16 cellular contexts compared by ENCODE assay signal in the genomic region with DNA sequence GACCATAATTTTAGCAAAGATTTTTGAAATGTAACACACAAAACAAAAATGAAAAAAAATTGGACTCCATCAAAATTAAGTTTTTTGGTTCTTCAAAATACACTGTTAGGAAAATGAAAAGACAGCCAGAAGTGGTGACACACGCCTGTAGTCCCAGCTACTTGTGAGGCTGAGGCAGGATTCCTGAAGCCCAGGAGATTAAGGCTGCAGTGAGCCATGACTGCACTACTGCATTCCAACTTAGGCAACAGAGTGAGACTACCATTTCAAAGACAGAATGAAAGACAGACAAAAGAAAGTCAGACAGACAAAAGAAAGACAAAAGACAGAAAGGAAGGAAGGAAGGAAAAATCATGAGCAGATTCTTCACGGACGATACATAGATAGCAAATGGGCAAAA. TPM values are rescaled to one million over a fixed set of nuclear protein-coding genes. Genes with fewer than 3 reads are reported as not detected.
A peak's percentile ranks its signal among the peaks of the same experiment; 100 is the strongest.
DNase-seq lines count a peak whose midpoint lies in the region; ATAC-seq and TF ChIP-seq lines count a peak whose summit lies in the region.
"Had no signal": no experiment of that assay in that cellular context is flagged by ENCODE, and none has a peak within 500 bp of the region (broad histone marks: within the 10 kb centered on the region; RNA-seq: fewer than 3 reads in every experiment).

No MANE protein-coding gene starts in this region.

- H2AFZ ChIP-seq in osteoblast (ENCODE audit: low read length), result no peak overlapping the region

- POLR2A ChIA-PET in HEK293 (lab: Yijun Ruan, JAX), result no interaction called here
- POLR2A ChIA-PET in naive thymus-derived CD8-positive, alpha-beta T cell (lab: Charles Lee), result interaction anchor here (0.7 kb wide), 1 partner anchor 1234 kb away, joined by 3 read pairs; no protein-coding TSS in a partner anchor

- peak overlapping the region; percentile 54 for H3K4me3 Mint-ChIP-seq in T-helper 1 cell treated with Interleukin-12 subunit alpha and Interleukin-12 subunit beta and Interleukin-4 antibody, amounts not matched to agents 30 μg/mL and 1 μg/mL, for 36 hours
- H3K4me3 Mint-ChIP-seq in activated naive CD8-positive, alpha-beta T cell treated with anti-CD3 and anti-CD28 coated beads for 36 hours, result no peak overlapping the region
- H3K4me3 Mint-ChIP-seq in naive thymus-derived CD8-positive, alpha-beta T cell, result peak overlapping the region; percentile 12 to 80 (median 61)

- H3K4me1 ChIP-seq in HEK293 (ENCODE audit: control insufficient read depth, insufficient read depth, low read length), result peaks cover 20% of the 10 kb centered on the region
- peaks cover 4% of the 10 kb centered on the region for H3K4me1 ChIP-seq in osteoblast (ENCODE audit: insufficient read depth, low read length)

- peak overlapping the region; percentile 2 for H3K27ac Mint-ChIP-seq in T-helper 1 cell treated with Interleukin-12 subunit alpha and Interleukin-12 subunit beta and Interleukin-4 antibody, amounts not matched to agents 30 μg/mL and 1 μg/mL, for 36 hours
- H3K27ac Mint-ChIP-seq in activated naive CD8-positive, alpha-beta T cell treated with anti-CD3 and anti-CD28 coated beads for 36 hours, result peak overlapping the region; percentile 28
- H3K27ac Mint-ChIP-seq in naive thymus-derived CD8-positive, alpha-beta T cell, result peak overlapping the region; percentile 25 to 95 (median 89)

- H3K4me2 ChIP-seq in osteoblast (ENCODE audit: insufficient read depth, low read length), result no peak overlapping the region

- H3K4me1 Mint-ChIP-seq in T-helper 1 cell treated with Interleukin-12 subunit alpha and Interleukin-12 subunit beta and Interleukin-4 antibody, amounts not matched to agents 30 μg/mL and 1 μg/mL, for 36 hours (ENCODE audit: low read depth), result peaks cover 61% of the 10 kb centered on the region
- peaks cover 75% of the 10 kb centered on the region for H3K4me1 Mint-ChIP-seq in activated naive CD8-positive, alpha-beta T cell treated with anti-CD3 and anti-CD28 coated beads for 36 hours
- peaks cover 30 to 97% (median 85%) of the 10 kb centered on the region in 4 donors for H3K4me1 Mint-ChIP-seq in naive thymus-derived CD8-positive, alpha-beta T cell

- H3K36me3 ChIP-seq in HEK293 (ENCODE audit: control insufficient read depth in 2 of 2, insufficient read depth in 1 of 2, low read length in 2 of 2), result peaks cover 0 to 9% of the 10 kb centered on the region in 2 experiments; a peak in 1 of 3 replicates
- H3K36me3 ChIP-seq in osteoblast (ENCODE audit: insufficient read depth, low read length), result no peaks in the 10 kb centered on the region
- H3K36me3 ChIP-seq: esophagus muscularis mucosa had no signal

- no peaks in the 10 kb centered on the region for H3K27me3 ChIP-seq in osteoblast (ENCODE audit: insufficient read depth, low read length)
- H3K27me3 ChIP-seq: esophagus muscularis mucosa had no signal

- peaks cover 35% of the 10 kb centered on the region for H3K36me3 Mint-ChIP-seq in T-helper 1 cell treated with Interleukin-12 subunit alpha and Interleukin-12 subunit beta and Interleukin-4 antibody, amounts not matched to agents 30 μg/mL and 1 μg/mL, for 36 hours (ENCODE audit: low read depth)
- peaks cover 47% of the 10 kb centered on the region for H3K36me3 Mint-ChIP-seq in activated naive CD8-positive, alpha-beta T cell treated with anti-CD3 and anti-CD28 coated beads for 36 hours
- peaks cover 0 to 17% (median 2%) of the 10 kb centered on the region in 3 donors for H3K36me3 Mint-ChIP-seq in naive thymus-derived CD8-positive, alpha-beta T cell

- TF ChIP-seq CTCF in HEK293 (tag by site-specific recombination; IDR thresholded peaks at IDR 0.05) (no peak), osteoblast (IDR thresholded peaks at IDR 0.05; ENCODE audit: extremely low read depth, low read depth, low read length) (no peak)

- peaks cover 91% of the 10 kb centered on the region for H3K79me2 ChIP-seq in osteoblast (ENCODE audit: insufficient read depth, low read length)

- no peaks in the 10 kb centered on the region for H3K9me3 Mint-ChIP-seq in T-helper 1 cell treated with Interleukin-12 subunit alpha and Interleukin-12 subunit beta and Interleukin-4 antibody, amounts not matched to agents 30 μg/mL and 1 μg/mL, for 36 hours
- H3K9me3 Mint-ChIP-seq in activated naive CD8-positive, alpha-beta T cell treated with anti-CD3 and anti-CD28 coated beads for 36 hours, result peaks cover 2% of the 10 kb centered on the region
- H3K9me3 Mint-ChIP-seq in naive thymus-derived CD8-positive, alpha-beta T cell, result no peaks in the 10 kb centered on the region

- no peaks in the 10 kb centered on the region for H3K27me3 Mint-ChIP-seq in T-helper 1 cell treated with Interleukin-12 subunit alpha and Interleukin-12 subunit beta and Interleukin-4 antibody, amounts not matched to agents 30 μg/mL and 1 μg/mL, for 36 hours (ENCODE audit: low read depth)
- H3K27me3 Mint-ChIP-seq in activated naive CD8-positive, alpha-beta T cell treated with anti-CD3 and anti-CD28 coated beads for 36 hours, result no peaks in the 10 kb centered on the region
- H3K27me3 Mint-ChIP-seq in naive thymus-derived CD8-positive, alpha-beta T cell, result no peaks in the 10 kb centered on the region

- H3K9me3 ChIP-seq in HEK293 (ENCODE audit: control insufficient read depth, insufficient read depth, low read depth, low read length) (no peaks in the 10 kb centered on the region), osteoblast (ENCODE audit: low read depth, low read length) (no peaks in the 10 kb centered on the region)
- H3K9me3 ChIP-seq: esophagus muscularis mucosa had no signal

- H3K27ac ChIP-seq in HEK293 (ENCODE audit: extremely low read depth, low read depth, low read length) (no peak overlapping the region), osteoblast (ENCODE audit: low read depth, low read length) (no peak overlapping the region)
- H3K27ac ChIP-seq: 22Rv1, esophagus muscularis mucosa, RWPE1 had no signal

- DNase-seq in T-helper 1 cell (no peak), osteoblast (ENCODE audit: insufficient read length, low spot score, missing footprints) (no peak), AG20443 (ENCODE audit: low spot score) (no peak)
- DNase-seq in activated naive CD8-positive, alpha-beta T cell treated with anti-CD3 and anti-CD28 coated beads for 36 hours, result no peak
- no peak for DNase-seq in naive thymus-derived CD8-positive, alpha-beta T cell
- DNase-seq: activated CD4-positive, alpha-beta T cell treated with anti-CD3 and anti-CD28 coated beads, Interleukin-2, amount 50 U/mL, for 1 hour; hypothalamus; NCI-H2029; NCI-H526 treated with DMSO at 0.1 percent for 48 hours; stimulated activated naive CD4-positive, alpha-beta T cell had no signal

- H4K20me1 ChIP-seq in osteoblast (ENCODE audit: insufficient read depth, low read length), result peaks cover 2% of the 10 kb centered on the region

- CTCF ChIA-PET in HEK293 (lab: Yijun Ruan, JAX), result interaction anchor here (0.7 to 1.1 kb wide), 2 partner anchors 25 to 1038 kb away, joined by 4 read pairs; partner anchors contain the start of genes HDAC3 and RELL2

- ATAC-seq in naive thymus-derived CD8-positive, alpha-beta T cell, result no peak
- no peak for ATAC-seq in HG02571 (IDR thresholded peaks at IDR 0.05; ENCODE audit: unreplicated experiment)

- H3K4me3 ChIP-seq in HEK293 (ENCODE audit: low read depth, low read length) (no peak overlapping the region), osteoblast (ENCODE audit: insufficient read depth, low read length) (no peak overlapping the region)
- H3K4me3 ChIP-seq: esophagus muscularis mucosa had no signal

TF ChIP-seq in HEK293, 187 proteins besides CTCF, POLR2A, EP300 and RAD21:
- TF ChIP-seq, protein P1, sequence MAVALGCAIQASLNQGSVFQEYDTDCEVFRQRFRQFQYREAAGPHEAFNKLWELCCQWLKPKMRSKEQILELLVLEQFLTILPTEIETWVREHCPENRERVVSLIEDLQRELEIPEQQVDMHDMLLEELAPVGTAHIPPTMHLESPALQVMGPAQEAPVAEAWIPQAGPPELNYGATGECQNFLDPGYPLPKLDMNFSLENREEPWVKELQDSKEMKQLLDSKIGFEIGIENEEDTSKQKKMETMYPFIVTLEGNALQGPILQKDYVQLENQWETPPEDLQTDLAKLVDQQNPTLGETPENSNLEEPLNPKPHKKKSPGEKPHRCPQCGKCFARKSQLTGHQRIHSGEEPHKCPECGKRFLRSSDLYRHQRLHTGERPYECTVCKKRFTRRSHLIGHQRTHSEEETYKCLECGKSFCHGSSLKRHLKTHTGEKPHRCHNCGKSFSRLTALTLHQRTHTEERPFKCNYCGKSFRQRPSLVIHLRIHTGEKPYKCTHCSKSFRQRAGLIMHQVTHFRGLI (tag by site-specific recombination; IDR thresholded peaks at IDR 0.05), result no peak
- no peak for TF ChIP-seq ZNF146 (tag by site-specific recombination; IDR thresholded peaks at IDR 0.05)
- TF ChIP-seq ZNF169 (tag by site-specific recombination; IDR thresholded peaks at IDR 0.05), result no peak
- TF ChIP-seq ZNF16 (tag by site-specific recombination; IDR thresholded peaks at IDR 0.05; ENCODE audit: low read depth), result no peak
- TF ChIP-seq ZNF514 (tag by site-specific recombination; IDR thresholded peaks at IDR 0.05), result no peak
- 0 out of 2 replicates have a peak, but pooled peaks have one; percentile 24 for TF ChIP-seq ZNF366 (tag by site-specific recombination; conservative IDR thresholded peaks at IDR 0.05)
- no peak for TF ChIP-seq ZIC2 (tag by site-specific recombination; IDR thresholded peaks at IDR 0.05)
- no peak for TF ChIP-seq GLI2 (tag by site-specific recombination; IDR thresholded peaks at IDR 0.05; ENCODE audit: borderline replicate concordance, low read depth)

RNA-seq across cellular contexts. Expression of gene DIAPH1, which starts 7.5 kb away (rescaled TPM):
- 100 to 1,000 TPM; 214 to 220 TPM for total RNA-seq in activated naive CD8-positive, alpha-beta T cell treated with anti-CD3 and anti-CD28 coated beads for 36 hours
- total RNA-seq in naive thymus-derived CD8-positive, alpha-beta T cell, result 100 to 1,000 TPM; 171 to 183 TPM
- polyA plus RNA-seq in naive thymus-derived CD8-positive, alpha-beta T cell, result 100 to 1,000 TPM in 1 of 3 donors, 10 to 100 TPM in 2; 87.4 to 105 (median 92.9) TPM
- 18.5 and 19.2 TPM in 2 replicates for total RNA-seq in osteoblast

RNA-seq across cellular contexts. Expression of gene HDAC3, which starts 25.4 kb away (rescaled TPM):
- 10 to 100 TPM; 83.4 to 84.6 TPM for total RNA-seq in activated naive CD8-positive, alpha-beta T cell treated with anti-CD3 and anti-CD28 coated beads for 36 hours
- 10 to 100 TPM; 71.1 to 81.6 TPM for total RNA-seq in naive thymus-derived CD8-positive, alpha-beta T cell
- polyA plus RNA-seq in naive thymus-derived CD8-positive, alpha-beta T cell, result 100 to 1,000 TPM in 1 of 3 donors, 10 to 100 TPM in 2; 85.7 to 100 (median 91.7) TPM
- 47.8 and 50.4 TPM in 2 replicates for total RNA-seq in osteoblast

RNA-seq across cellular contexts. Expression of gene RELL2, which starts 25.5 kb away (rescaled TPM):
- total RNA-seq in activated naive CD8-positive, alpha-beta T cell treated with anti-CD3 and anti-CD28 coated beads for 36 hours, result 10 to 100 TPM; 26.8 to 27.3 TPM
- total RNA-seq in naive thymus-derived CD8-positive, alpha-beta T cell, result 10 to 100 TPM; 22.3 to 23.9 TPM
- polyA plus RNA-seq in naive thymus-derived CD8-positive, alpha-beta T cell, result 1 to 10 TPM; 2.6 to 3.9 (median 3.4) TPM
- 4.4 and 5.1 TPM in 2 replicates for total RNA-seq in osteoblast

RNA-seq across cellular contexts. Expression of gene FCHSD1, which starts 39.9 kb away (rescaled TPM):
- total RNA-seq in activated naive CD8-positive, alpha-beta T cell treated with anti-CD3 and anti-CD28 coated beads for 36 hours, result 10 to 100 TPM; 22.4 to 24.8 TPM
- 100 to 1,000 TPM; 110 to 115 TPM for total RNA-seq in naive thymus-derived CD8-positive, alpha-beta T cell
- 1 to 10 TPM; 8.8 to 9.4 (median 9.3) TPM for polyA plus RNA-seq in naive thymus-derived CD8-positive, alpha-beta T cell
- 21.8 and 22.4 TPM in 2 replicates for total RNA-seq in osteoblast

Comparison
In these comparisons a context has a peak if more than half of its experiments do, and no peak if none do; other contexts are left out.
1. H3K27ac Mint-ChIP-seq: peak in every context shown above with its lines; median percentile 89 in naive thymus-derived CD8-positive, alpha-beta T cell; 28 in activated naive CD8-positive, alpha-beta T cell treated with anti-CD3 and anti-CD28 coated beads for 36 hours; 2 in T-helper 1 cell treated with Interleukin-12 subunit alpha and Interleukin-12 subunit beta and Interleukin-4 antibody, amounts not matched to agents 30 μg/mL and 1 μg/mL, for 36 hours.